19 cellular contexts compared by ENCODE assay signal in the genomic region with DNA sequence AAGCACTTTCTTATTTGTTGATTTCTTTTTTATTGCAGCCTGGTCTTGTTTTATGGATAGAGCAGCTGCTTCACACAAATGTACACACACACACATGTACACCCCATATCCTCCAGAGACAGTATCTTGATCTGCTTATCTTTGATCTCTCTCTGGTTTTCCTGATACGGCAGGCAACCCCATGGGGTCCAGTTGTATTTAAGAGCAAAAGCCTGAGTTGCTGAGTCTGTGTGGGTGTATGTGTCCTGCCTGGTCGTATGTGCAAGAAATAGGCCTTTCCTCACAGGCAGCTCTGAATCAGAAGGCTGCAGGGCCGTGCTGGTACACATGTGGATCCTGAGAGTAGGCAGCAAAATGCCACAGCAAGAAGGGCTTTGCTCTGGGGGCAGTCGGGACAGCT. TPM values are rescaled to one million over a fixed set of nuclear protein-coding genes. Genes with fewer than 3 reads are reported as not detected.
DNase-seq lines count a peak whose midpoint lies in the region; ATAC-seq and TF ChIP-seq lines count a peak whose summit lies in the region.
"Had no signal": no experiment of that assay in that cellular context is flagged by ENCODE, and none has a peak within 500 bp of the region (broad histone marks: within the 10 kb centered on the region; RNA-seq: fewer than 3 reads in every experiment).

No MANE protein-coding gene starts in this region.

- no peaks in the 10 kb centered on the region for H3K4me1 ChIP-seq in endodermal cell (ENCODE audit: control insufficient read depth, insufficient read depth, low read length)

- H3K27me3 Mint-ChIP-seq in T-helper 17 cell (no peaks in the 10 kb centered on the region), endodermal cell (ENCODE audit: insufficient read depth) (no peaks in the 10 kb centered on the region)
- H3K27me3 Mint-ChIP-seq in central memory CD8-positive, alpha-beta T cell = no peaks in the 10 kb centered on the region
- H3K27me3 Mint-ChIP-seq: dendritic cell treated with granulocyte-macrophage colony-stimulating factor and Interleukin-4, amounts not matched to agents 40 ng/mL and 50 ng/mL, for 4 days had no signal

- DNase-seq in Right ventricle myocardium inferior (ENCODE audit: missing footprints) = peak; percentile 58
- no peak for DNase-seq in Right ventricle myocardium superior
- no peak for DNase-seq in T-helper 17 cell
- DNase-seq in central memory CD8-positive, alpha-beta T cell (ENCODE audit: low spot score in 2 of 2) = no peak
- no peak for DNase-seq in endodermal cell
- DNase-seq: activated effector memory CD4-positive, alpha-beta T cell treated with Interleukin-2 at 50 U/mL for 16 hours; anterior cingulate cortex; DMS53; Karpas-422; NCI-H2081; NCI-H345; NCI-H82; nucleus accumbens; SHP77 treated with DMSO at 0.1 percent for 48 hours had no signal

- H3K36me3 Mint-ChIP-seq in T-helper 17 cell (ENCODE audit: low read depth) (peaks cover 12% of the 10 kb centered on the region), endodermal cell (ENCODE audit: low read depth) (peaks cover 61% of the 10 kb centered on the region)
- H3K36me3 Mint-ChIP-seq in central memory CD8-positive, alpha-beta T cell (ENCODE audit: insufficient read depth) = peaks cover 18% of the 10 kb centered on the region

- H3K27ac Mint-ChIP-seq in T-helper 17 cell = peak overlapping the region; percentile 85
- H3K27ac Mint-ChIP-seq in central memory CD8-positive, alpha-beta T cell (ENCODE audit: low read depth) = peak overlapping the region; percentile 72
- no peak overlapping the region for H3K27ac Mint-ChIP-seq in endodermal cell
- H3K27ac Mint-ChIP-seq: dendritic cell treated with granulocyte-macrophage colony-stimulating factor and Interleukin-4, amounts not matched to agents 40 ng/mL and 50 ng/mL, for 4 days had no signal

- H3K36me3 ChIP-seq in endodermal cell (ENCODE audit: control insufficient read depth, insufficient read depth, low read length) = peaks cover 29% of the 10 kb centered on the region

- 83 to 86% methylated on average over 3 to 4 of the region's 4 CpGs for WGBS in endodermal cell (ENCODE audit: insufficient coverage in 1 of 2, insufficient read length in 1 of 2), 2 experiments

- no peaks in the 10 kb centered on the region for H3K27me3 ChIP-seq in endodermal cell (ENCODE audit: control insufficient read depth, insufficient read depth, low read length, poor library complexity, severe bottlenecking)
- H3K27me3 ChIP-seq: cardiac muscle cell had no signal

- intact Hi-C loops in Right ventricle myocardium inferior (cut with DNase I) (no loop called here), Right ventricle myocardium superior (cut with DNase I) (no loop called here)

- ATAC-seq in Right ventricle myocardium inferior = no peak
- ATAC-seq in Right ventricle myocardium superior (ENCODE audit: poor library complexity) = no peak
- ATAC-seq in T-helper 17 cell = peak; percentile 51
- no peak for ATAC-seq in central memory CD8-positive, alpha-beta T cell (replicated peaks; ENCODE audit: extremely low read depth, poor library complexity, severe bottlenecking)
- no peak for ATAC-seq in GM21367 (IDR thresholded peaks at IDR 0.05; ENCODE audit: unreplicated experiment)
- no peak for ATAC-seq in HG03469 (IDR thresholded peaks at IDR 0.05; ENCODE audit: unreplicated experiment)

- H3K4me3 Mint-ChIP-seq in T-helper 17 cell = peak overlapping the region; percentile 55
- no peak overlapping the region for H3K4me3 Mint-ChIP-seq in central memory CD8-positive, alpha-beta T cell
- H3K4me3 Mint-ChIP-seq in endodermal cell = no peak overlapping the region
- H3K4me3 Mint-ChIP-seq: dendritic cell treated with granulocyte-macrophage colony-stimulating factor and Interleukin-4, amounts not matched to agents 40 ng/mL and 50 ng/mL, for 4 days had no signal

- H3K9me3 Mint-ChIP-seq in central memory CD8-positive, alpha-beta T cell = no peaks in the 10 kb centered on the region
- H3K9me3 Mint-ChIP-seq in endodermal cell = no peaks in the 10 kb centered on the region
- H3K9me3 Mint-ChIP-seq: dendritic cell treated with granulocyte-macrophage colony-stimulating factor and Interleukin-4, amounts not matched to agents 40 ng/mL and 50 ng/mL, for 4 days had no signal

- H3K9ac ChIP-seq in endodermal cell (ENCODE audit: extremely low read depth, low read length, poor library complexity, severe bottlenecking) = no peak overlapping the region

- no peak overlapping the region for H3K4me3 ChIP-seq in endodermal cell (ENCODE audit: low read length)
- H3K4me3 ChIP-seq: cardiac muscle cell, lung had no signal

- no peak overlapping the region for H3K27ac ChIP-seq in endodermal cell (ENCODE audit: low read depth, low read length)
- H3K27ac ChIP-seq: cardiac muscle cell had no signal

- peaks cover 15% of the 10 kb centered on the region for H3K4me1 Mint-ChIP-seq in T-helper 17 cell
- peaks cover 5% of the 10 kb centered on the region for H3K4me1 Mint-ChIP-seq in central memory CD8-positive, alpha-beta T cell
- H3K4me1 Mint-ChIP-seq in endodermal cell = no peaks in the 10 kb centered on the region

- no peak for TF ChIP-seq CTCF in endodermal cell (conservative IDR thresholded peaks at IDR 0.05)

- no peaks in the 10 kb centered on the region for H3K9me3 ChIP-seq in T-helper 17 cell (ENCODE audit: control insufficient read depth, low read length, poor library complexity, severe bottlenecking)
- no peaks in the 10 kb centered on the region for H3K9me3 ChIP-seq in endodermal cell (ENCODE audit: control insufficient read depth, low read length)

RNA-seq across cellular contexts. Expression of gene LGALS9, which starts 14.6 kb away (rescaled TPM):
- total RNA-seq in Right ventricle myocardium inferior = 18.2 TPM
- total RNA-seq in Right ventricle myocardium superior = 17.0 TPM
- total RNA-seq in T-helper 17 cell = 10 to 100 TPM; 64.7 to 66.3 TPM
- 1 to 10 TPM; 1.6 to 2.9 TPM for total RNA-seq in endodermal cell
- polyA plus RNA-seq in endodermal cell (2013, experiment 1 of 2) = 2.1 TPM
- polyA plus RNA-seq in endodermal cell (2013, experiment 2 of 2) = 2.1 TPM
